ENCODE assay signal across 9 cellular contexts in genomic region chr1:172724746-172725613, GRCh38.
DNase-seq lines count a peak whose midpoint lies in the region; ATAC-seq and TF ChIP-seq lines count a peak whose summit lies in the region.
"Had no signal": no experiment of that assay in that cellular context is flagged by ENCODE, and none has a peak within 500 bp of the region (broad histone marks: within the 10 kb centered on the region; RNA-seq: fewer than 3 reads in every experiment).

No MANE protein-coding gene starts in this region.

- no peaks in the 10 kb centered on the region for H3K27me3 ChIP-seq in thymus (ENCODE audit: control insufficient read depth, insufficient read depth)
- no peaks in the 10 kb centered on the region for H3K27me3 ChIP-seq in neuronal stem cell (ENCODE audit: control insufficient read depth in 3 of 3, insufficient read depth in 3 of 3, low read depth in 1 of 3, low read length in 3 of 3)
- no peaks in the 10 kb centered on the region for H3K27me3 ChIP-seq in neural progenitor cell
- H3K27me3 ChIP-seq in upper lobe of left lung = no peaks in the 10 kb centered on the region

- H2AFZ ChIP-seq in neuronal stem cell (ENCODE audit: low read length) (no peak overlapping the region), neural progenitor cell (replicated peaks) (no peak overlapping the region)

- H3K79me1 ChIP-seq in neuronal stem cell (ENCODE audit: low read depth, low read length) = no peaks in the 10 kb centered on the region

- H2BK12ac ChIP-seq in neuronal stem cell (ENCODE audit: low read length) = no peak overlapping the region

- peaks cover 5% of the 10 kb centered on the region for H3F3A ChIP-seq in neural progenitor cell (ENCODE audit: low read depth)

- peaks cover 9% of the 10 kb centered on the region for H3K9me3 Mint-ChIP-seq in activated CD8-positive, alpha-beta memory T cell treated with anti-CD3 and anti-CD28 coated beads, Interleukin-2, amount 10 ng/mL, durations not matched to agents 7 days and 5 days (ENCODE audit: low read depth)
- H3K9me3 Mint-ChIP-seq in neural progenitor cell = peaks cover 9% of the 10 kb centered on the region

- H3K27me3 Mint-ChIP-seq in activated CD8-positive, alpha-beta memory T cell treated with anti-CD3 and anti-CD28 coated beads, Interleukin-2, amount 10 ng/mL, durations not matched to agents 7 days and 5 days = peaks cover 3% of the 10 kb centered on the region
- no peaks in the 10 kb centered on the region for H3K27me3 Mint-ChIP-seq in neural progenitor cell (ENCODE audit: insufficient read depth, low read depth)

- H2BK5ac ChIP-seq in neuronal stem cell (ENCODE audit: low read length) = no peak overlapping the region

- no peaks in the 10 kb centered on the region for H3K79me2 ChIP-seq in neural progenitor cell (ENCODE audit: low read depth)

- peak overlapping the region; percentile 3 for H3K27ac Mint-ChIP-seq in activated CD8-positive, alpha-beta memory T cell treated with anti-CD3 and anti-CD28 coated beads, Interleukin-2, amount 10 ng/mL, durations not matched to agents 7 days and 5 days
- no peak overlapping the region for H3K27ac Mint-ChIP-seq in neural progenitor cell

- TF ChIP-seq POLR2A in upper lobe of left lung (IDR thresholded peaks at IDR 0.05) = no peak

- H3K27ac ChIP-seq in thymus (ENCODE audit: low read depth) = peak overlapping the region; percentile 18
- H3K27ac ChIP-seq in neuronal stem cell (replicated peaks; ENCODE audit: low read length) = no peak overlapping the region
- no peak overlapping the region for H3K27ac ChIP-seq in neural progenitor cell
- no peak overlapping the region for H3K27ac ChIP-seq in upper lobe of left lung

- no peaks in the 10 kb centered on the region for H4K20me1 ChIP-seq in neural progenitor cell (ENCODE audit: low read depth)

- no peak overlapping the region for H4K91ac ChIP-seq in neuronal stem cell (ENCODE audit: low read depth, low read length, poor library complexity)

- no peak overlapping the region for H3K4me3 ChIP-seq in thymus (ENCODE audit: low read length)
- H3K4me3 ChIP-seq in neuronal stem cell (ENCODE audit: low read length in 2 of 2) = no peak overlapping the region
- H3K4me3 ChIP-seq in neural progenitor cell = no peak overlapping the region
- H3K4me3 ChIP-seq in upper lobe of left lung = no peak overlapping the region

- H3K9ac ChIP-seq in neuronal stem cell (ENCODE audit: low read depth, low read length, poor library complexity) (no peak overlapping the region), neural progenitor cell (no peak overlapping the region)

- H3K4me1 ChIP-seq in thymus (ENCODE audit: control insufficient read depth, insufficient read depth, low read length) (no peaks in the 10 kb centered on the region), neuronal stem cell (ENCODE audit: control insufficient read depth in 2 of 2, insufficient read depth in 1 of 2, low read depth in 1 of 2, low read length in 2 of 2) (no peaks in the 10 kb centered on the region), neural progenitor cell (peaks cover 8% of the 10 kb centered on the region), upper lobe of left lung (no peaks in the 10 kb centered on the region)

- no peak overlapping the region for H3K18ac ChIP-seq in neuronal stem cell (ENCODE audit: low read length)

- no peak for DNase-seq in activated CD8-positive, alpha-beta memory T cell treated with anti-CD3 and anti-CD28 coated beads, Interleukin-2, amount 10 ng/mL, durations not matched to agents 7 days and 5 days
- DNase-seq in activated CD8-positive, alpha-beta memory T cell treated with anti-CD3 and anti-CD28 coated beads, Interleukin-2, amount 50 U/mL, for 48 hours = no peak
- DNase-seq in NOMO-1 treated with DMSO at 0.1 percent for 48 hours (lab: John Stamatoyannopoulos, UW; ENCODE audit: unreplicated experiment) (peak; percentile 66), neuronal stem cell (ENCODE audit: low spot score) (no peak), neural progenitor cell (ENCODE audit: low spot score) (no peak), upper lobe of left lung (no peak)
- DNase-seq: cerebellar nuclear complex had no signal

- CTCF ChIA-PET in activated CD8-positive, alpha-beta memory T cell treated with anti-CD3 and anti-CD28 coated beads, Interleukin-2, amount 10 ng/mL, durations not matched to agents 7 days and 5 days (lab: Charles Lee) = interaction anchor here (0.7 to 7.6 kb wide), 9 partner anchors 9 to 275 kb away, joined by 3 to 71 read pairs (median 4); partner anchors contain the start of gene FASLG

- H3K4me1 Mint-ChIP-seq in activated CD8-positive, alpha-beta memory T cell treated with anti-CD3 and anti-CD28 coated beads, Interleukin-2, amount 10 ng/mL, durations not matched to agents 7 days and 5 days = peaks cover 40% of the 10 kb centered on the region
- peaks cover under 1% of the 10 kb centered on the region for H3K4me1 Mint-ChIP-seq in neural progenitor cell

- peak; percentile 50 for ATAC-seq in activated CD8-positive, alpha-beta memory T cell treated with anti-CD3 and anti-CD28 coated beads, Interleukin-2, amount 10 ng/mL, durations not matched to agents 7 days and 5 days
- ATAC-seq in HG02981 (IDR thresholded peaks at IDR 0.05; ENCODE audit: unreplicated experiment) (peak; percentile 83), upper lobe of left lung (ENCODE audit: low FRiP score in 2 of 2) (no peak)

- H3K36me3 ChIP-seq in thymus (ENCODE audit: control insufficient read depth, insufficient read depth) (no peaks in the 10 kb centered on the region), neuronal stem cell (replicated peaks in 1 of 2; ENCODE audit: control insufficient read depth in 2 of 2, insufficient read depth in 2 of 2, low read length in 2 of 2) (no peaks in the 10 kb centered on the region), neural progenitor cell (no peaks in the 10 kb centered on the region), upper lobe of left lung (no peaks in the 10 kb centered on the region)

- no peak overlapping the region for H4K8ac ChIP-seq in neuronal stem cell (ENCODE audit: low read depth, low read length)

- H3K4me2 ChIP-seq in neuronal stem cell (ENCODE audit: insufficient read depth, low read length, poor library complexity, severe bottlenecking) (no peak overlapping the region), neural progenitor cell (no peak overlapping the region)

- no peak for TF ChIP-seq CTCF in neural progenitor cell (IDR thresholded peaks at IDR 0.05)
- no peak for TF ChIP-seq CTCF in upper lobe of left lung (IDR thresholded peaks at IDR 0.05)

- TF ChIP-seq EP300 in upper lobe of left lung (IDR thresholded peaks at IDR 0.05) = no peak

- H3K23ac ChIP-seq in neuronal stem cell (ENCODE audit: low read depth, low read length, poor library complexity) = no peak overlapping the region

- no peak overlapping the region for H2BK15ac ChIP-seq in neuronal stem cell (ENCODE audit: low read length)

- no peak overlapping the region for H3K14ac ChIP-seq in neuronal stem cell (ENCODE audit: low read length)

- no peak overlapping the region for H3K4me3 Mint-ChIP-seq in activated CD8-positive, alpha-beta memory T cell treated with anti-CD3 and anti-CD28 coated beads, Interleukin-2, amount 10 ng/mL, durations not matched to agents 7 days and 5 days
- H3K4me3 Mint-ChIP-seq in neural progenitor cell = no peak overlapping the region

- H2BK120ac ChIP-seq in neuronal stem cell (ENCODE audit: low read depth, low read length) = no peak overlapping the region

- no peak overlapping the region for H2AK5ac ChIP-seq in neuronal stem cell (ENCODE audit: low read depth, low read length)

- H3K9me3 ChIP-seq in thymus (ENCODE audit: control insufficient read depth) (no peaks in the 10 kb centered on the region), neuronal stem cell (replicated peaks in 1 of 2; ENCODE audit: control insufficient read depth in 2 of 2, insufficient read depth in 1 of 2, low read depth in 1 of 2, low read length in 2 of 2) (peaks cover 0 to 3% of the 10 kb centered on the region in 2 donors), neural progenitor cell (ENCODE audit: low read depth) (peaks cover 10% of the 10 kb centered on the region), upper lobe of left lung (no peaks in the 10 kb centered on the region)

- H3K36me3 Mint-ChIP-seq in activated CD8-positive, alpha-beta memory T cell treated with anti-CD3 and anti-CD28 coated beads, Interleukin-2, amount 10 ng/mL, durations not matched to agents 7 days and 5 days = peaks cover 15% of the 10 kb centered on the region
- H3K36me3 Mint-ChIP-seq in neural progenitor cell = no peaks in the 10 kb centered on the region

- WGBS in thymus = 37% methylated on average over 2 of the region's 2 CpGs
- no CpG with 5 or more reads among the region's 2 CpGs for WGBS in neuronal stem cell (ENCODE audit: extremely low coverage in 2 of 2, insufficient read length in 2 of 2, insufficient replicate concordance in 1 of 2), 2 donors
- WGBS in upper lobe of left lung, 2 donors = 79 to 88% methylated on average over 2 of the region's 2 CpGs

- H3K4ac ChIP-seq in neuronal stem cell (ENCODE audit: low read length) = no peak overlapping the region

Comparison
In these comparisons a context has a peak if more than half of its experiments do, and no peak if none do; other contexts are left out.
1. ATAC-seq: peak in activated CD8-positive, alpha-beta memory T cell treated with anti-CD3 and anti-CD28 coated beads, Interleukin-2, amount 10 ng/mL, durations not matched to agents 7 days and 5 days (single experiment) and HG02981 (single experiment); none in upper lobe of left lung (0 of 2).